Comparison of ENCODE assay signal across 8 cellular contexts in genomic region chr4:2535386-2536192, GRCh38. TPM values are rescaled to one million over a fixed set of nuclear protein-coding genes. Genes with fewer than 3 reads are reported as not detected.
DNase-seq lines count a peak whose midpoint lies in the region; ATAC-seq and TF ChIP-seq lines count a peak whose summit lies in the region.

No MANE protein-coding gene starts in this region.

- peak overlapping the region; percentile 99 for H3K9ac ChIP-seq in neural cell (ENCODE audit: low read length)
- peak overlapping the region; percentile 90 to 93 for H3K9ac ChIP-seq in stomach smooth muscle (ENCODE audit: low read length in 2 of 2)

- H3K4me2 ChIP-seq in neural cell (ENCODE audit: low read length) = peak overlapping the region; percentile 23

- H3K9me3 ChIP-seq in Peyer's patch = no peaks in the 10 kb centered on the region
- H3K9me3 ChIP-seq in neural cell (ENCODE audit: low read length) = no peaks in the 10 kb centered on the region
- H3K9me3 ChIP-seq in stomach smooth muscle (ENCODE audit: control insufficient read depth in 2 of 2, low read length in 2 of 2) = no peaks in the 10 kb centered on the region

- peak overlapping the region; percentile 65 to 87 (median 84) for H3K4me3 ChIP-seq in Peyer's patch
- H3K4me3 ChIP-seq in fibroblast of villous mesenchyme (ENCODE audit: low read depth, low read length) = peak overlapping the region; percentile 65
- peak overlapping the region; percentile 92 for H3K4me3 ChIP-seq in neural cell (ENCODE audit: low read length)
- peak overlapping the region; percentile 79 to 85 for H3K4me3 ChIP-seq in stomach smooth muscle (ENCODE audit: low read length in 2 of 2)

- peaks cover 7% of the 10 kb centered on the region for H4K20me1 ChIP-seq in neural cell (ENCODE audit: insufficient read depth)

- H3K4me3 Mint-ChIP-seq in activated T-helper 2 cell treated with anti-CD3 and anti-CD28 coated beads, Interferon-gamma antibody, Interleukin-2, Interleukin-4, amounts not matched to agents 10 μg/mL and 5 μg/mL and 100 μg/mL, durations not matched to agents 14 hours and 24 hours and 36 hours (ENCODE audit: low read depth) = peak overlapping the region; percentile 90

- peak overlapping the region; percentile 93 for H3K27ac Mint-ChIP-seq in activated T-helper 2 cell treated with anti-CD3 and anti-CD28 coated beads, Interferon-gamma antibody, Interleukin-2, Interleukin-4, amounts not matched to agents 10 μg/mL and 5 μg/mL and 100 μg/mL, durations not matched to agents 14 hours and 24 hours and 36 hours

- H3K27me3 ChIP-seq in Peyer's patch (no peaks in the 10 kb centered on the region), neural cell (ENCODE audit: insufficient read depth, low read depth, low read length) (no peaks in the 10 kb centered on the region), stomach smooth muscle (ENCODE audit: control insufficient read depth in 1 of 2, insufficient read depth in 2 of 2, low read length in 2 of 2) (no peaks in the 10 kb centered on the region)

- peaks cover 29% of the 10 kb centered on the region for H3K79me2 ChIP-seq in neural cell (replicated peaks; ENCODE audit: insufficient read depth, low read length)

- peaks cover 0 to 27% (median 10%) of the 10 kb centered on the region in 4 donors for H3K4me1 ChIP-seq in Peyer's patch
- H3K4me1 ChIP-seq in stomach smooth muscle (ENCODE audit: control insufficient read depth, insufficient read depth, low read length) = peaks cover 23% of the 10 kb centered on the region

- H3K36me3 Mint-ChIP-seq in activated T-helper 2 cell treated with anti-CD3 and anti-CD28 coated beads, Interferon-gamma antibody, Interleukin-2, Interleukin-4, amounts not matched to agents 10 μg/mL and 5 μg/mL and 100 μg/mL, durations not matched to agents 14 hours and 24 hours and 36 hours (ENCODE audit: low read depth) = peaks cover 13% of the 10 kb centered on the region

- H3K4me1 Mint-ChIP-seq in activated T-helper 2 cell treated with anti-CD3 and anti-CD28 coated beads, Interferon-gamma antibody, Interleukin-2, Interleukin-4, amounts not matched to agents 10 μg/mL and 5 μg/mL and 100 μg/mL, durations not matched to agents 14 hours and 24 hours and 36 hours (ENCODE audit: low read depth) = peaks cover 10% of the 10 kb centered on the region

- peaks cover 4% of the 10 kb centered on the region for H3F3A ChIP-seq in neural cell (ENCODE audit: insufficient read depth, low read length, poor library complexity, severe bottlenecking)

- H2AFZ ChIP-seq in neural cell (ENCODE audit: low read depth, low read length) = peak overlapping the region; percentile 90

- peak; percentile 30 for TF ChIP-seq RAD21 in neural cell (conservative IDR thresholded peaks at IDR 0.05)

- H3K9me3 Mint-ChIP-seq in activated T-helper 2 cell treated with anti-CD3 and anti-CD28 coated beads, Interferon-gamma antibody, Interleukin-2, Interleukin-4, amounts not matched to agents 10 μg/mL and 5 μg/mL and 100 μg/mL, durations not matched to agents 14 hours and 24 hours and 36 hours = no peaks in the 10 kb centered on the region

- peak overlapping the region; percentile 81 to 99 (median 91) for H3K27ac ChIP-seq in Peyer's patch
- peak overlapping the region; percentile 98 for H3K27ac ChIP-seq in neural cell (ENCODE audit: low read length)
- peak overlapping the region; percentile 89 for H3K27ac ChIP-seq in stomach smooth muscle (ENCODE audit: low read length)

- H3K9me2 ChIP-seq in neural cell (ENCODE audit: insufficient read depth, low read length) = no peaks in the 10 kb centered on the region

- no peak for TF ChIP-seq EP300 in neural cell (conservative IDR thresholded peaks at IDR 0.05; ENCODE audit: poor library complexity, severe bottlenecking)

- peak; percentile 23 for ATAC-seq in HG02840 (IDR thresholded peaks at IDR 0.05; ENCODE audit: low FRiP score, unreplicated experiment)

- no peaks in the 10 kb centered on the region for H3K36me3 ChIP-seq in Peyer's patch
- H3K36me3 ChIP-seq in neural cell (ENCODE audit: insufficient read depth, low read length) = no peaks in the 10 kb centered on the region
- no peaks in the 10 kb centered on the region for H3K36me3 ChIP-seq in stomach smooth muscle (ENCODE audit: control insufficient read depth in 2 of 2, insufficient read depth in 2 of 2, low read length in 2 of 2)

- 0 out of 2 replicates have a peak, but pooled peaks have one; percentile 22 for TF ChIP-seq CTCF in GM12874 (IDR thresholded peaks at IDR 0.05; ENCODE audit: insufficient read depth, low read depth, low read length)
- peak in 5 of 6 experiments; percentile 11 to 19 (median 16) for TF ChIP-seq CTCF in Peyer's patch (IDR thresholded peaks at IDR 0.05)
- TF ChIP-seq CTCF in fibroblast of villous mesenchyme (IDR thresholded peaks at IDR 0.05; ENCODE audit: insufficient read depth, low read depth, low read length) = no peak
- TF ChIP-seq CTCF in neural cell (IDR thresholded peaks at IDR 0.05; ENCODE audit: poor library complexity, severe bottlenecking) = peak; percentile 50

- intact Hi-C loops in activated T-helper 2 cell treated with anti-CD3 and anti-CD28 coated beads, Interferon-gamma antibody, Interleukin-2, Interleukin-4, amounts not matched to agents 10 μg/mL and 5 μg/mL and 100 μg/mL, durations not matched to agents 14 hours and 24 hours and 36 hours (cut with micrococcal nuclease) = loop anchor here (1.0 to 5.0 kb wide), 7 partner anchors 37 to 427 kb away; partner anchors contain the start of genes GRK4, HAUS3, MXD4 and NOP14

- peaks cover 2% of the 10 kb centered on the region for H3K27me3 Mint-ChIP-seq in activated T-helper 2 cell treated with anti-CD3 and anti-CD28 coated beads, Interferon-gamma antibody, Interleukin-2, Interleukin-4, amounts not matched to agents 10 μg/mL and 5 μg/mL and 100 μg/mL, durations not matched to agents 14 hours and 24 hours and 36 hours (ENCODE audit: low read depth)

- DNase-seq in Peyer's patch (peak; percentile 65 to 69 (median 67)), fibroblast of villous mesenchyme (ENCODE audit: low read depth) (peak; percentile 37), HT-29 (ENCODE audit: low spot score) (no peak)
- DNase-seq in activated T-helper 2 cell treated with anti-CD3 and anti-CD28 coated beads, Interferon-gamma antibody, Interleukin-2, Interleukin-4, amounts not matched to agents 10 μg/mL and 5 μg/mL and 100 μg/mL, durations not matched to agents 14 hours and 24 hours and 36 hours (ENCODE audit: low spot score) = peak; percentile 43

- TF ChIP-seq POLR2A in Peyer's patch (IDR thresholded peaks at IDR 0.05) = peak; percentile 48 to 61

TF ChIP-seq in neural cell, 6 proteins besides CTCF, POLR2A, EP300 and RAD21:
- TF ChIP-seq POLR2AphosphoS5 (IDR thresholded peaks at IDR 0.05) (peak; percentile 7), TAF1 (IDR thresholded peaks at IDR 0.05; ENCODE audit: low read depth) (peak; percentile 79), SMC3 (conservative IDR thresholded peaks at IDR 0.05; ENCODE audit: poor library complexity) (peak; percentile 14), MXI1 (conservative IDR thresholded peaks at IDR 0.05; ENCODE audit: poor library complexity, severe bottlenecking) (peak; percentile 12), EZH2 (IDR thresholded peaks at IDR 0.05; ENCODE audit: borderline replicate concordance, insufficient read depth, low read length, poor library complexity, severe bottlenecking) (no peak), REST (IDR thresholded peaks at IDR 0.05; ENCODE audit: borderline replicate concordance) (peak; percentile 16)

RNA-seq across cellular contexts. Expression of gene FAM193A, which starts 0.9 kb away (rescaled TPM):
- total RNA-seq in Peyer's patch (10 to 100 TPM; 38.2 to 77.6 (median 51.2) TPM), fibroblast of villous mesenchyme (16.8 and 23.7 TPM in 2 replicates)
- 30.8 and 31.2 TPM in 2 replicates for total RNA-seq in activated T-helper 2 cell treated with anti-CD3 and anti-CD28 coated beads, Interferon-gamma antibody, Interleukin-2, Interleukin-4, amounts not matched to agents 10 μg/mL and 5 μg/mL and 100 μg/mL, durations not matched to agents 14 hours and 24 hours and 36 hours
- polyA plus RNA-seq in neural cell = 11.6 and 12.7 TPM in 2 replicates
- polyA minus RNA-seq in neural cell = 31.9 and 38.5 TPM in 2 replicates
- 13.5 and 13.8 TPM in 2 replicates for total RNA-seq in HT-29 (2014; rRNA removed; shearing (Covaris generic))
